In genomic region chr6:44058617-44059358, GRCh38 we compare ENCODE assay signal across 8 cellular contexts.
DNase-seq lines count a peak whose midpoint lies in the region; FAIRE-seq and TF ChIP-seq lines count a peak whose summit lies in the region.

No MANE protein-coding gene starts in this region.

- H3K36me3 Mint-ChIP-seq in dendritic cell treated with granulocyte-macrophage colony-stimulating factor and Interleukin-4, amounts not matched to agents 40 ng/mL and 50 ng/mL, for 4 days (ENCODE audit: low read depth), result no peaks in the 10 kb centered on the region

- no peak overlapping the region for H2AFZ ChIP-seq in ACC112 (ENCODE audit: low read length, unreplicated experiment)

- H3K27me3 Mint-ChIP-seq in dendritic cell treated with granulocyte-macrophage colony-stimulating factor and Interleukin-4, amounts not matched to agents 40 ng/mL and 50 ng/mL, for 4 days, result no peaks in the 10 kb centered on the region

- H3K4me1 ChIP-seq in ACC112 (ENCODE audit: control insufficient read depth, insufficient read depth, low read length, unreplicated experiment), result peaks cover 79% of the 10 kb centered on the region

- peak overlapping the region; percentile 100 for H3K27ac Mint-ChIP-seq in dendritic cell treated with granulocyte-macrophage colony-stimulating factor and Interleukin-4, amounts not matched to agents 40 ng/mL and 50 ng/mL, for 4 days

- intact Hi-C loops in dendritic cell treated with granulocyte-macrophage colony-stimulating factor and Interleukin-4, amounts not matched to agents 40 ng/mL and 50 ng/mL, for 4 days (cut with micrococcal nuclease), result loop anchor here (2.0 to 5.0 kb wide), 2 partner anchors 82 to 286 kb away; partner anchors contain the start of gene VEGFA

- H3K9me3 Mint-ChIP-seq in dendritic cell treated with granulocyte-macrophage colony-stimulating factor and Interleukin-4, amounts not matched to agents 40 ng/mL and 50 ng/mL, for 4 days, result no peaks in the 10 kb centered on the region

- peak overlapping the region; percentile 98 for H3K27ac ChIP-seq in ACC112 (ENCODE audit: low read depth, low read length)

- H3K27me3 ChIP-seq in ACC112 (ENCODE audit: insufficient read depth, low read length), result no peaks in the 10 kb centered on the region

- H3K79me2 ChIP-seq in ACC112 (ENCODE audit: control insufficient read depth, insufficient read depth, low read length, unreplicated experiment), result no peaks in the 10 kb centered on the region

- H3K36me3 ChIP-seq in ACC112 (ENCODE audit: insufficient read depth, low read length), result no peaks in the 10 kb centered on the region

- H3K4me1 Mint-ChIP-seq in dendritic cell treated with granulocyte-macrophage colony-stimulating factor and Interleukin-4, amounts not matched to agents 40 ng/mL and 50 ng/mL, for 4 days (ENCODE audit: low read depth), result peaks cover 84% of the 10 kb centered on the region

- no peak overlapping the region for H3K4me3 ChIP-seq in ACC112 (ENCODE audit: low read depth, low read length)

- POLR2A ChIA-PET in HEK293T (lab: Yijun Ruan, JAX), result interaction anchor here (1.0 to 1.8 kb wide), 2 partner anchors 68 to 288 kb away, joined by 3 to 5 read pairs; no protein-coding TSS in a partner anchor

- FAIRE-seq in frontal cortex (lab: Jason Lieb, UNC), result no peak

- CTCF ChIA-PET in HEK293T (lab: Yijun Ruan, JAX), result interaction anchor here (0.6 kb wide), 1 partner anchor 565 kb away, joined by 4 read pairs; no protein-coding TSS in a partner anchor

- peak; percentile 48 for DNase-seq in GM19240 (ENCODE audit: insufficient read length, low spot score)
- DNase-seq in HT1080 (ENCODE audit: low read depth), result peak; percentile 99
- peak; percentile 83 for DNase-seq in mucosa of gallbladder (ENCODE audit: low spot score)
- DNase-seq in NCI-H1694 treated with DMSO at 0.1 percent for 48 hours (lab: John Stamatoyannopoulos, UW), result no peak
- no peak for DNase-seq in frontal cortex (ENCODE audit: low spot score in 2 of 2)
- DNase-seq in HEK293T (ENCODE audit: extremely low spot score), result no peak

- H3K4me3 Mint-ChIP-seq in dendritic cell treated with granulocyte-macrophage colony-stimulating factor and Interleukin-4, amounts not matched to agents 40 ng/mL and 50 ng/mL, for 4 days, result peak overlapping the region; percentile 77

TF ChIP-seq in HEK293T, 16 proteins besides CTCF, POLR2A, EP300 and RAD21:
- TF ChIP-seq FOXM1 (IDR thresholded peaks at IDR 0.05; ENCODE audit: borderline replicate concordance) (no peak), SUZ12 (IDR thresholded peaks at IDR 0.05) (no peak), LEF1 (IDR thresholded peaks at IDR 0.05; ENCODE audit: borderline replicate concordance) (no peak), CTBP1 (IDR thresholded peaks at IDR 0.05; ENCODE audit: borderline replicate concordance) (no peak)

Comparison
In these comparisons a context has a peak if more than half of its experiments do, and no peak if none do; other contexts are left out.
1. DNase-seq: peak in GM19240 (single experiment), HT1080 (single experiment) and mucosa of gallbladder (single experiment); none in NCI-H1694 treated with DMSO at 0.1 percent for 48 hours (single experiment), frontal cortex (0 of 2) and HEK293T (single experiment).